Comparison of ENCODE assay signal across 1 cellular context in genomic region chr19:14149509-14149994, GRCh38.
TF ChIP-seq lines count a peak whose summit lies in the region.

No MANE protein-coding gene starts in this region.

TF ChIP-seq in WTC11, 78 proteins besides CTCF, POLR2A, EP300 and RAD21 (continued from another document):
- no peak for TF ChIP-seq ZNF281 (CRISPR knock-in tag; IDR thresholded peaks at IDR 0.05)
- TF ChIP-seq NR3C1 (CRISPR knock-in tag; conservative IDR thresholded peaks at IDR 0.05; ENCODE audit: low read depth) = no peak
- no peak for TF ChIP-seq CREB1 (CRISPR knock-in tag; IDR thresholded peaks at IDR 0.05)
TF ChIP-seq in WTC11: peak in this region for 0.
